ENCODE assay signal across 8 cellular contexts in genomic region chr22:37639771-37640590, GRCh38. TPM values are rescaled to one million over a fixed set of nuclear protein-coding genes. Genes with fewer than 3 reads are reported as not detected.
DNase-seq lines count a peak whose midpoint lies in the region; ATAC-seq, FAIRE-seq and TF ChIP-seq lines count a peak whose summit lies in the region.

No MANE protein-coding gene starts in this region.

- H3K36me3 Mint-ChIP-seq in activated T-helper 17 cell treated with anti-CD3 and anti-CD28 coated beads, Interleukin-2, amount 50 U/mL, for 72 hours (ENCODE audit: low read depth): peaks cover 55% of the 10 kb centered on the region

- H3K27me3 ChIP-seq in stomach smooth muscle (ENCODE audit: control insufficient read depth in 1 of 2, insufficient read depth in 2 of 2, low read length in 2 of 2): peaks cover 2 to 13% of the 10 kb centered on the region in 2 donors

- H3K9me3 ChIP-seq in stomach smooth muscle (ENCODE audit: control insufficient read depth in 2 of 2, low read length in 2 of 2): no peaks in the 10 kb centered on the region

- no peak for TF ChIP-seq CTCF in AG09309 (IDR thresholded peaks at IDR 0.05; ENCODE audit: control insufficient read depth, insufficient read depth, low read depth, low read length, missing control alignments)

- DNase-seq in AG09309 (ENCODE audit: low read depth): no peak
- no peak for DNase-seq in HTR-8/SVneo (ENCODE audit: insufficient read length, low spot score)
- peak; percentile 71 for DNase-seq in iPS-NIHi11 (ENCODE audit: low spot score)
- no peak for DNase-seq in RKO (ENCODE audit: low spot score)
- DNase-seq in T-helper 9 cell: no peak

- peaks cover 34% of the 10 kb centered on the region for H3K4me1 ChIP-seq in stomach smooth muscle (ENCODE audit: control insufficient read depth, insufficient read depth, low read length)

- H3K27ac ChIP-seq in stomach smooth muscle (ENCODE audit: low read length): no peak overlapping the region

- H3K36me3 ChIP-seq in stomach smooth muscle (ENCODE audit: control insufficient read depth in 2 of 2, insufficient read depth in 2 of 2, low read length in 2 of 2): no peaks in the 10 kb centered on the region

- ATAC-seq in activated T-helper 17 cell treated with anti-CD3 and anti-CD28 coated beads, Interleukin-2, amount 50 U/mL, for 72 hours (replicated peaks): peak; percentile 30
- ATAC-seq in GM18502 (IDR thresholded peaks at IDR 0.05; ENCODE audit: poor library complexity, unreplicated experiment): no peak

- peak overlapping the region; percentile 94 for H3K27ac Mint-ChIP-seq in activated T-helper 17 cell treated with anti-CD3 and anti-CD28 coated beads, Interleukin-2, amount 50 U/mL, for 72 hours

- peak overlapping the region; percentile 29 to 45 for H3K9ac ChIP-seq in stomach smooth muscle (ENCODE audit: low read length in 2 of 2)

- H3K4me1 Mint-ChIP-seq in activated T-helper 17 cell treated with anti-CD3 and anti-CD28 coated beads, Interleukin-2, amount 50 U/mL, for 72 hours: peaks cover 23% of the 10 kb centered on the region

- peak; percentile 23 for FAIRE-seq in HTR-8/SVneo (lab: Jason Lieb, UNC)

- H3K9me3 Mint-ChIP-seq in activated T-helper 17 cell treated with anti-CD3 and anti-CD28 coated beads, Interleukin-2, amount 50 U/mL, for 72 hours: no peaks in the 10 kb centered on the region

- peak overlapping the region; percentile 62 for H3K4me3 ChIP-seq in AG09309 (ENCODE audit: control insufficient read depth, low read depth, low read length)
- H3K4me3 ChIP-seq in stomach smooth muscle (ENCODE audit: low read length in 2 of 2): peak overlapping the region; percentile 59 to 66

- no peaks in the 10 kb centered on the region for H3K27me3 Mint-ChIP-seq in activated T-helper 17 cell treated with anti-CD3 and anti-CD28 coated beads, Interleukin-2, amount 50 U/mL, for 72 hours

- H3K4me3 Mint-ChIP-seq in activated T-helper 17 cell treated with anti-CD3 and anti-CD28 coated beads, Interleukin-2, amount 50 U/mL, for 72 hours: peak overlapping the region; percentile 87

RNA-seq across cellular contexts. Expression of gene SH3BP1, which starts 0.5 kb away (rescaled TPM):
- total RNA-seq in activated T-helper 17 cell treated with anti-CD3 and anti-CD28 coated beads, Interleukin-2, amount 50 U/mL, for 72 hours: 100 to 1,000 TPM; 118 to 132 TPM

RNA-seq across cellular contexts. Expression of gene PDXP, which starts 18.5 kb away (rescaled TPM):
- 10 to 100 TPM; 38.0 to 43.2 TPM for total RNA-seq in activated T-helper 17 cell treated with anti-CD3 and anti-CD28 coated beads, Interleukin-2, amount 50 U/mL, for 72 hours

RNA-seq across cellular contexts. Expression of gene GGA1, which starts 31.3 kb away (rescaled TPM):
- 10 to 100 TPM; 69.3 to 79.8 TPM for total RNA-seq in activated T-helper 17 cell treated with anti-CD3 and anti-CD28 coated beads, Interleukin-2, amount 50 U/mL, for 72 hours

RNA-seq across cellular contexts. Expression of gene LGALS1, which starts 35.5 kb away (rescaled TPM):
- 1,000 to 10,000 TPM; 1,410 to 2,076 TPM for total RNA-seq in activated T-helper 17 cell treated with anti-CD3 and anti-CD28 coated beads, Interleukin-2, amount 50 U/mL, for 72 hours

RNA-seq across cellular contexts. Expression of gene NOL12, which starts 46.2 kb away (rescaled TPM):
- 10 to 100 TPM; 22.1 to 46.1 TPM for total RNA-seq in activated T-helper 17 cell treated with anti-CD3 and anti-CD28 coated beads, Interleukin-2, amount 50 U/mL, for 72 hours
